ENCODE assay signal across 2 cellular contexts in genomic region chr16:70715113-70715711, GRCh38.
TF ChIP-seq lines count a peak whose summit lies in the region.

No MANE protein-coding gene starts in this region.

TF ChIP-seq in Ishikawa, 13 proteins besides CTCF, POLR2A, EP300 and RAD21 (continued from another document):
- TF ChIP-seq REST (IDR thresholded peaks at IDR 0.05; ENCODE audit: low read depth), result no peak
- TF ChIP-seq CEBPB (IDR thresholded peaks at IDR 0.05), result no peak
- TF ChIP-seq NFIC (IDR thresholded peaks at IDR 0.05), result peak; percentile 82
- TF ChIP-seq ZBTB7A (IDR thresholded peaks at IDR 0.05; ENCODE audit: low read depth), result peak; percentile 52; the same call in 1 of the 2 replicates
- TF ChIP-seq MAX (IDR thresholded peaks at IDR 0.05), result peak; percentile 23; the same call in 1 of the 2 replicates

TF ChIP-seq in HepG2, 621 proteins besides CTCF, POLR2A, EP300 and RAD21 (continued from another document):
- TF ChIP-seq NFAT5 (CRISPR knock-in tag; IDR thresholded peaks at IDR 0.05) (no peak), ZNF687 (CRISPR knock-in tag; IDR thresholded peaks at IDR 0.05) (peak; percentile 42), HIC2 (CRISPR knock-in tag; IDR thresholded peaks at IDR 0.05; ENCODE audit: low read depth) (0 out of 2 replicates have a peak, but pooled peaks have one; percentile 37), GZF1 (CRISPR knock-in tag; IDR thresholded peaks at IDR 0.05) (no peak), NAIF1 (CRISPR knock-in tag; IDR thresholded peaks at IDR 0.05; ENCODE audit: borderline replicate concordance) (no peak), PPARG (CRISPR knock-in tag; conservative IDR thresholded peaks at IDR 0.05) (no peak)
TF ChIP-seq in HepG2: peak in this region for 6.
